In genomic region chr17:8675306-8675705, GRCh38 we compare ENCODE assay signal across 24 cellular contexts. TPM values are rescaled to one million over a fixed set of nuclear protein-coding genes. Genes with fewer than 3 reads are reported as not detected.
DNase-seq lines count a peak whose midpoint lies in the region; ATAC-seq and TF ChIP-seq lines count a peak whose summit lies in the region.
"Had no signal": no experiment of that assay in that cellular context is flagged by ENCODE, and none has a peak within 500 bp of the region (broad histone marks: within the 10 kb centered on the region; RNA-seq: fewer than 3 reads in every experiment).

No MANE protein-coding gene starts in this region.

- 54 to 64% (median 61%) methylated on average over 8 of the region's 8 CpGs for WGBS in stomach, 5 donors

- H3K9me3 ChIP-seq in A673 (ENCODE audit: low read depth, low read length, poor library complexity, severe bottlenecking) (peaks cover 11% of the 10 kb centered on the region), iPS-15b (ENCODE audit: control insufficient read depth, insufficient read depth, low read length) (no peaks in the 10 kb centered on the region), stomach (peaks cover 0 to 6% (median 0%) of the 10 kb centered on the region in 4 donors)

- no peak for ATAC-seq in WTC11
- ATAC-seq: natural killer cell had no signal

- peaks cover 28% of the 10 kb centered on the region for H3K4me1 ChIP-seq in A673 (ENCODE audit: insufficient read depth, low read length, poor library complexity, severe bottlenecking)
- H3K4me1 ChIP-seq in iPS-15b (ENCODE audit: control insufficient read depth, insufficient read depth, low read length), result peaks cover 14% of the 10 kb centered on the region
- H3K4me1 ChIP-seq in stomach, result peaks cover 0 to 23% (median 11%) of the 10 kb centered on the region in 4 donors

- DNase-seq in A673 (ENCODE audit: low spot score) (no peak), WTC11 (ENCODE audit: low spot score) (no peak), stomach (no peak), cerebellar nuclear complex (lab: John Stamatoyannopoulos, UW) (no peak), GM19238 (ENCODE audit: insufficient read length, low spot score) (no peak), COR-L47 (lab: John Stamatoyannopoulos, UW) (no peak), DMS79 treated with DMSO at 0.1 percent for 48 hours (lab: John Stamatoyannopoulos, UW) (no peak)
- DNase-seq: activated CD4-positive, alpha-beta T cell treated with anti-CD3 and anti-CD28 coated beads for 48 hours; activated CD8-positive, alpha-beta memory T cell treated with anti-CD3 and anti-CD28 coated beads for 24 hours; activated effector memory CD4-positive, alpha-beta T cell treated with Interleukin-2 at 50 U/mL for 16 hours; activated naive CD8-positive, alpha-beta T cell treated with anti-CD3 and anti-CD28 coated beads, Interleukin-2, amount 10 ng/mL, durations not matched to agents 7 days and 5 days; CD8-positive, alpha-beta memory T cell; effector CD4-positive, alpha-beta T cell; GOT3; natural killer cell; NCI-H1048; NCI-H1694 treated with DMSO at 0.1 percent for 48 hours; NCI-H2171; NCI-H510A treated with DMSO at 0.1 percent for 48 hours; PC-9; SHP77 had no signal

- no peak for TF ChIP-seq POLR2A in stomach (IDR thresholded peaks at IDR 0.05)

- CTCF ChIA-PET in A673 (lab: Charles Lee) (no interaction called here), WTC11 (lab: Charles Lee) (interaction anchor here (0.6 to 1.2 kb wide), 3 partner anchors 59 to 265 kb away, joined by 3 read pairs; no protein-coding TSS in a partner anchor)

- no peaks in the 10 kb centered on the region for H3K27me3 ChIP-seq in A673 (replicated peaks; ENCODE audit: insufficient read depth, low read depth, low read length, poor library complexity)
- H3K27me3 ChIP-seq in iPS-15b (ENCODE audit: control insufficient read depth, insufficient read depth, low read length), result peaks cover 3% of the 10 kb centered on the region
- H3K27me3 ChIP-seq in stomach, result peaks cover 0 to 7% (median 0%) of the 10 kb centered on the region in 3 donors

- no peak overlapping the region for H3K9ac ChIP-seq in iPS-15b (ENCODE audit: low read depth, low read length)

- H3K9me3 Mint-ChIP-seq in WTC11, result peaks cover 9% of the 10 kb centered on the region
- H3K9me3 Mint-ChIP-seq: activated naive CD8-positive, alpha-beta T cell treated with anti-CD3 and anti-CD28 coated beads, Interleukin-2, amount 10 ng/mL, durations not matched to agents 7 days and 5 days; natural killer cell had no signal

- H3K4me3 Mint-ChIP-seq in WTC11, result peak overlapping the region; percentile 48
- H3K4me3 Mint-ChIP-seq: activated naive CD8-positive, alpha-beta T cell treated with anti-CD3 and anti-CD28 coated beads, Interleukin-2, amount 10 ng/mL, durations not matched to agents 7 days and 5 days; B cell; CD8-positive, alpha-beta memory T cell; natural killer cell had no signal

- POLR2A ChIA-PET in A673 (lab: Charles Lee; ENCODE audit: low non-redundant PET), result interaction anchor here (0.6 kb wide), 1 partner anchor 14 kb away, joined by 6 read pairs; no protein-coding TSS in a partner anchor
- POLR2A ChIA-PET in WTC11 (lab: Charles Lee), result interaction anchor here (1.2 kb wide), 1 partner anchor 45 kb away, joined by 4 read pairs; the partner anchor contains the start of gene MYH10

- H3K4me1 Mint-ChIP-seq in WTC11, result peaks cover 26% of the 10 kb centered on the region
- H3K4me1 Mint-ChIP-seq: activated naive CD8-positive, alpha-beta T cell treated with anti-CD3 and anti-CD28 coated beads, Interleukin-2, amount 10 ng/mL, durations not matched to agents 7 days and 5 days; B cell; CD8-positive, alpha-beta memory T cell; natural killer cell had no signal

- peak overlapping the region; percentile 25; the same call in 1 of the 2 replicates for H3K27ac Mint-ChIP-seq in WTC11
- H3K27ac Mint-ChIP-seq: activated naive CD8-positive, alpha-beta T cell treated with anti-CD3 and anti-CD28 coated beads, Interleukin-2, amount 10 ng/mL, durations not matched to agents 7 days and 5 days; B cell; CD8-positive, alpha-beta memory T cell; natural killer cell had no signal

- H3K27ac ChIP-seq in A673 (ENCODE audit: low read depth, low read length, poor library complexity, severe bottlenecking) (peak overlapping the region; percentile 23), stomach (peak overlapping the region in 4 of 5 donors; percentile 33 to 74 (median 48))
- H3K27ac ChIP-seq: PC-9 had no signal

- H3K27me3 Mint-ChIP-seq in WTC11 (ENCODE audit: low read depth), result no peaks in the 10 kb centered on the region; the same call in 1 of the 2 replicates

- H3K36me3 Mint-ChIP-seq in WTC11, result no peaks in the 10 kb centered on the region
- H3K36me3 Mint-ChIP-seq: activated naive CD8-positive, alpha-beta T cell treated with anti-CD3 and anti-CD28 coated beads, Interleukin-2, amount 10 ng/mL, durations not matched to agents 7 days and 5 days; natural killer cell had no signal

- no peak overlapping the region for H3K4me3 ChIP-seq in A673 (ENCODE audit: low read depth, low read length, poor library complexity, severe bottlenecking)
- peak overlapping the region; percentile 8 for H3K4me3 ChIP-seq in iPS-15b (ENCODE audit: low read depth, low read length)
- no peak overlapping the region for H3K4me3 ChIP-seq in stomach
- H3K4me3 ChIP-seq: PC-9, smooth muscle cell had no signal

- no peaks in the 10 kb centered on the region for H3K36me3 ChIP-seq in A673 (ENCODE audit: insufficient read depth, low read length, poor library complexity, severe bottlenecking)
- no peaks in the 10 kb centered on the region for H3K36me3 ChIP-seq in iPS-15b (ENCODE audit: control insufficient read depth, insufficient read depth, low read length)
- H3K36me3 ChIP-seq in stomach, result no peaks in the 10 kb centered on the region

- intact Hi-C loops in A673 (cut with micrococcal nuclease; ENCODE audit: unreplicated experiment), result no loop called here
- intact Hi-C loops in stomach (cut with DNase I; ENCODE audit: low total_unique reads), result no loop called here

- TF ChIP-seq CTCF in A673 (conservative IDR thresholded peaks at IDR 0.05; ENCODE audit: low read depth, low read length) (no peak), WTC11 (IDR thresholded peaks at IDR 0.05) (no peak), stomach (IDR thresholded peaks at IDR 0.05) (no peak)

- no peak for TF ChIP-seq EP300 in stomach (IDR thresholded peaks at IDR 0.05)

- no TSS peak for BruUV-seq in A673 (replicated peaks; lab: Mats Ljungman, UMichigan)

TF ChIP-seq in WTC11, 78 proteins besides CTCF, POLR2A, EP300 and RAD21 (continues in another document):
- TF ChIP-seq JUN (CRISPR knock-in tag; IDR thresholded peaks at IDR 0.05) (no peak), ARID4B (CRISPR knock-in tag; IDR thresholded peaks at IDR 0.05; ENCODE audit: borderline replicate concordance) (no peak), NR1H2 (CRISPR knock-in tag; IDR thresholded peaks at IDR 0.05) (no peak), CDX4 (CRISPR knock-in tag; IDR thresholded peaks at IDR 0.05; ENCODE audit: borderline replicate concordance) (no peak), GABPB1 (CRISPR knock-in tag; IDR thresholded peaks at IDR 0.05) (no peak), RELA (CRISPR knock-in tag; IDR thresholded peaks at IDR 0.05; ENCODE audit: borderline replicate concordance) (no peak), MXD4 (CRISPR knock-in tag; IDR thresholded peaks at IDR 0.05; ENCODE audit: borderline replicate concordance) (no peak)

RNA-seq across cellular contexts. Expression of gene MYH10, which starts 44.8 kb away (rescaled TPM):
- total RNA-seq in A673 (2021) (129 and 167 TPM in 2 replicates), WTC11 (2021) (226 to 236 TPM (median 231 TPM) in 3 replicates), stomach (100 to 1,000 TPM in 1 of 5 donors, 10 to 100 TPM in 3, 1 to 10 TPM in 1; 9.3 to 104 (median 24.2) TPM)
- 1 to 10 TPM; 1.8 to 2.4 (median 2.3) TPM for polyA plus RNA-seq in stomach
